Comparison of ENCODE assay signal across 18 cellular contexts in the genomic region with DNA sequence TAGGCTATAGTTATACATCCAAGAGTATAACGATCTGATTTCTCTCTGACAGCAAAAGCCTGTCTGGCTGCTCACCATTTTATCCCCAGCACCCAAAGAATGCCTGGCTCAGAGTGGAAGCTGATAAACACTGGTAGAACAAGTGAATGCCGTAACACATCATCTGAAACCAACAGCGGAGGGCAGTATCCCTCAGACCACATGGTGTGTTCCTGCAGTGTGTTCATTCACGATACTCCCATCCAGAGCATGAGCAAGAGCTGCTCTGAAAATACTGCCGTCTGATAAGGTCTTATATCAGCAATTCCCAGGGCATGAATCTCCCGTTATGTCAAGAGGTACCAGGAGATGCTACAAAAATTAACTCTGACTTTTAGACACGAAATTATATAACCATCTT.
DNase-seq lines count a peak whose midpoint lies in the region; ATAC-seq and TF ChIP-seq lines count a peak whose summit lies in the region.
"Had no signal": no experiment of that assay in that cellular context is flagged by ENCODE, and none has a peak within 500 bp of the region (broad histone marks: within the 10 kb centered on the region; RNA-seq: fewer than 3 reads in every experiment).

No MANE protein-coding gene starts in this region.

- peak; percentile 14; the same call in 1 of the 2 replicates for TF ChIP-seq CTCF in LNCaP clone FGC (IDR thresholded peaks at IDR 0.05; ENCODE audit: control insufficient read depth, extremely low read depth, insufficient read depth)
- 0 out of 2 replicates have a peak, but pooled peaks have one; percentile 7 for TF ChIP-seq CTCF in WERI-Rb-1 (IDR thresholded peaks at IDR 0.05; ENCODE audit: low read depth, low read length)
- no peak for TF ChIP-seq CTCF in psoas muscle (IDR thresholded peaks at IDR 0.05)

- no peaks in the 10 kb centered on the region for H3K9me3 ChIP-seq in WERI-Rb-1 (ENCODE audit: severe bottlenecking)
- no peaks in the 10 kb centered on the region for H3K9me3 ChIP-seq in psoas muscle
- H3K9me3 ChIP-seq: colonic mucosa, mucosa of descending colon had no signal

- H3K4me3 ChIP-seq in LNCaP clone FGC (ENCODE audit: low read depth, low read length) (no peak overlapping the region), WERI-Rb-1 (ENCODE audit: low read depth, low read length) (no peak overlapping the region), psoas muscle (no peak overlapping the region)
- H3K4me3 ChIP-seq: BLaER1 treated with 17β-estradiol and CSF1 and Interleukin-3, amounts not matched to agents 10 nM and 100 nM; colonic mucosa; mucosa of descending colon had no signal

- peaks cover 34% of the 10 kb centered on the region for H3K36me3 ChIP-seq in WERI-Rb-1
- no peaks in the 10 kb centered on the region for H3K36me3 ChIP-seq in psoas muscle (ENCODE audit: insufficient read depth in 1 of 2, low read depth in 1 of 2)
- H3K36me3 ChIP-seq: colonic mucosa had no signal

- intact Hi-C loops in left cardiac atrium (cut with DNase I): no loop called here
- intact Hi-C loops in psoas muscle (cut with DNase I): no loop called here

- WGBS in psoas muscle, 3 donors: 43 to 73% (median 65%) methylated on average over 7 of the region's 7 CpGs

- ATAC-seq in left cardiac atrium: peak; percentile 91 to 92
- peak in 3 of 4 donors; percentile 51 to 72 (median 67) for ATAC-seq in psoas muscle
- no peak for ATAC-seq in HG02884 (IDR thresholded peaks at IDR 0.05; ENCODE audit: unreplicated experiment)
- no peak for ATAC-seq in HG03159 (IDR thresholded peaks at IDR 0.05; ENCODE audit: unreplicated experiment)
- ATAC-seq in HG02678 (IDR thresholded peaks at IDR 0.05; ENCODE audit: unreplicated experiment): no peak
- ATAC-seq: HepG2, mucosa of descending colon had no signal

- DNase-seq in LNCaP clone FGC (ENCODE audit: low read depth) (no peak), WERI-Rb-1 (no peak), left cardiac atrium (no peak), psoas muscle (no peak), activated gamma-delta T cell treated with Interleukin-2 at 50 U/mL for 16 hours (no peak)
- DNase-seq: activated CD4-positive, CD25-positive, alpha-beta regulatory T cell; activated effector memory CD4-positive, alpha-beta T cell treated with anti-CD3 and anti-CD28 coated beads, Interleukin-2, amount 50 U/mL, for 16 hours; colonic mucosa; DMS153; kidney; mucosa of descending colon; NCI-H774; small intestine had no signal

- H3K4me1 ChIP-seq in psoas muscle: peaks cover 27% of the 10 kb centered on the region
- H3K4me1 ChIP-seq: colonic mucosa had no signal

- no peak overlapping the region for H3K27ac ChIP-seq in WERI-Rb-1
- peak overlapping the region; percentile 38 for H3K27ac ChIP-seq in psoas muscle
- H3K27ac ChIP-seq: BLaER1 treated with 17β-estradiol and CSF1 and Interleukin-3, amounts not matched to agents 10 nM and 100 nM; colonic mucosa had no signal

- H3K27me3 ChIP-seq in WERI-Rb-1 (ENCODE audit: insufficient read depth, low read depth, severe bottlenecking): no peaks in the 10 kb centered on the region
- no peaks in the 10 kb centered on the region for H3K27me3 ChIP-seq in psoas muscle (ENCODE audit: insufficient read depth in 3 of 3, low read length in 2 of 3)
- H3K27me3 ChIP-seq: BLaER1 treated with 17β-estradiol and CSF1 and Interleukin-3, amounts not matched to agents 10 nM and 100 nM; colonic mucosa had no signal

Comparison
In these comparisons a context has a peak if more than half of its experiments do, and no peak if none do; other contexts are left out.
1. ATAC-seq: peak in left cardiac atrium (2 of 2) and psoas muscle (3 of 4); none in HG02884 (single experiment), HG03159 (single experiment) and HG02678 (single experiment).